ENCODE assay signal across 12 cellular contexts in genomic region chr6:15457903-15458530, GRCh38.
A peak's percentile ranks its signal among the peaks of the same experiment; 100 is the strongest.
DNase-seq lines count a peak whose midpoint lies in the region; TF ChIP-seq lines count a peak whose summit lies in the region.
"Had no signal": no experiment of that assay in that cellular context is flagged by ENCODE, and none has a peak within 500 bp of the region (broad histone marks: within the 10 kb centered on the region; RNA-seq: fewer than 3 reads in every experiment).

No MANE protein-coding gene starts in this region.

- peaks cover 29% of the 10 kb centered on the region for H3F3A ChIP-seq in neural progenitor cell (ENCODE audit: low read depth)

- H3K9ac ChIP-seq in neural progenitor cell, result no peak overlapping the region
- H3K9ac ChIP-seq: parathyroid adenoma had no signal

- peaks cover 50% of the 10 kb centered on the region for H3K4me1 ChIP-seq in neural progenitor cell

- H3K4me3 ChIP-seq in neural progenitor cell, result no peak overlapping the region
- H3K4me3 ChIP-seq: gastroesophageal sphincter had no signal

- no peaks in the 10 kb centered on the region for H3K9me3 Mint-ChIP-seq in neural progenitor cell

- H3K27me3 Mint-ChIP-seq in neural progenitor cell (ENCODE audit: insufficient read depth, low read depth), result peaks cover 8% of the 10 kb centered on the region

- CTCF ChIA-PET in HEK293T (lab: Yijun Ruan, JAX), result interaction anchor here (0.5 kb wide), 2 partner anchors 15 to 280 kb away, joined by 5 to 6 read pairs; no protein-coding TSS in a partner anchor

- peaks cover 36% of the 10 kb centered on the region for H3K4me1 Mint-ChIP-seq in neural progenitor cell

- H3K27ac ChIP-seq in neural progenitor cell, result peak overlapping the region; percentile 14
- H3K27ac ChIP-seq: gastroesophageal sphincter, parathyroid adenoma had no signal

- TF ChIP-seq CTCF in neural progenitor cell (IDR thresholded peaks at IDR 0.05), result no peak

- POLR2A ChIA-PET in HEK293T (lab: Yijun Ruan, JAX), result no interaction called here

- no peak overlapping the region for H2AFZ ChIP-seq in neural progenitor cell (replicated peaks)
- H2AFZ ChIP-seq: parathyroid adenoma had no signal

- H3K27ac Mint-ChIP-seq in neural progenitor cell, result no peak overlapping the region

- peaks cover 21% of the 10 kb centered on the region for H3K36me3 Mint-ChIP-seq in neural progenitor cell

- H3K9me3 ChIP-seq in neural progenitor cell (ENCODE audit: low read depth), result no peaks in the 10 kb centered on the region
- H3K9me3 ChIP-seq: gastroesophageal sphincter had no signal

- peaks cover 59% of the 10 kb centered on the region for H4K20me1 ChIP-seq in neural progenitor cell (ENCODE audit: low read depth)

- H3K4me3 Mint-ChIP-seq in neural progenitor cell, result no peak overlapping the region

- no peaks in the 10 kb centered on the region for H3K27me3 ChIP-seq in neural progenitor cell
- H3K27me3 ChIP-seq: gastroesophageal sphincter had no signal

- H3K36me3 ChIP-seq in neural progenitor cell, result no peaks in the 10 kb centered on the region
- H3K36me3 ChIP-seq: gastroesophageal sphincter had no signal

- peak; percentile 43 for DNase-seq in NCI-H1092 treated with DMSO at 0.1 percent for 48 hours (lab: John Stamatoyannopoulos, UW)
- no peak for DNase-seq in NCI-H1092 (lab: John Stamatoyannopoulos, UW)
- no peak for DNase-seq in HEK293T (ENCODE audit: extremely low spot score)
- peak; percentile 15 for DNase-seq in NCI-H526 treated with DMSO at 0.1 percent for 48 hours (lab: John Stamatoyannopoulos, UW)
- DNase-seq in neural progenitor cell (ENCODE audit: low spot score), result no peak
- no peak for DNase-seq in GOT3 (lab: John Stamatoyannopoulos, UW)
- DNase-seq in anterior cingulate cortex (lab: John Stamatoyannopoulos, UW), result no peak
- DNase-seq in stimulated activated CD8-positive, alpha-beta memory T cell treated with anti-CD3 and anti-CD28 coated beads, Interleukin-4, amount 100 ng/mL, for 48 hours, result no peak
- DNase-seq: NCI-H1048; stimulated activated CD4-positive, alpha-beta T cell treated with anti-CD3 and anti-CD28 coated beads, Interleukin-4, amount 100 ng/mL, for 1 hour had no signal

- H3K4me2 ChIP-seq in neural progenitor cell, result peak overlapping the region; percentile 46

- peaks cover 93% of the 10 kb centered on the region for H3K79me2 ChIP-seq in neural progenitor cell (ENCODE audit: low read depth)

TF ChIP-seq in HEK293T, 16 proteins besides CTCF, POLR2A, EP300 and RAD21:
- TF ChIP-seq PKNOX1 (IDR thresholded peaks at IDR 0.05) (0 out of 2 replicates have a peak, but pooled peaks have one; percentile 13), L3MBTL2 (conservative IDR thresholded peaks at IDR 0.05) (no peak), SP1 (IDR thresholded peaks at IDR 0.05) (no peak)

Comparison
In these comparisons a context has a peak if more than half of its experiments do, and no peak if none do; other contexts are left out.
1. DNase-seq: peak in NCI-H1092 treated with DMSO at 0.1 percent for 48 hours (single experiment) and NCI-H526 treated with DMSO at 0.1 percent for 48 hours (single experiment); none in NCI-H1092 (single experiment), HEK293T (single experiment), neural progenitor cell (single experiment), GOT3 (single experiment), anterior cingulate cortex (0 of 58) and stimulated activated CD8-positive, alpha-beta memory T cell treated with anti-CD3 and anti-CD28 coated beads, Interleukin-4, amount 100 ng/mL, for 48 hours (single experiment).